Comparison of ENCODE assay signal across 8 cellular contexts in genomic region chr19:10566658-10567410, GRCh38. TPM values are rescaled to one million over a fixed set of nuclear protein-coding genes. Genes with fewer than 3 reads are reported as not detected.
DNase-seq lines count a peak whose midpoint lies in the region; ATAC-seq and TF ChIP-seq lines count a peak whose summit lies in the region.

No MANE protein-coding gene starts in this region.

- H3K27ac Mint-ChIP-seq in MCF 10A (ENCODE audit: low read depth, unreplicated experiment): peak overlapping the region; percentile 94
- H3K27ac Mint-ChIP-seq in natural killer cell: peak overlapping the region; percentile 93 to 100

- peak overlapping the region; percentile 96 for H3K4me3 Mint-ChIP-seq in MCF 10A (ENCODE audit: unreplicated experiment)
- H3K4me3 Mint-ChIP-seq in natural killer cell: peak overlapping the region; percentile 96

- no peaks in the 10 kb centered on the region for H3K9me3 Mint-ChIP-seq in MCF 10A (ENCODE audit: unreplicated experiment)
- H3K9me3 Mint-ChIP-seq in natural killer cell: no peaks in the 10 kb centered on the region

- peak; percentile 60 for DNase-seq in SIG-M5 treated with dmso at 0.1 percent for 504 hours (lab: John Stamatoyannopoulos, UW; ENCODE audit: unreplicated experiment)
- no peak for DNase-seq in SIG-M5 (lab: John Stamatoyannopoulos, UW)
- peak; percentile 37 for DNase-seq in SKM-1 treated with dmso at 0.1 percent for 144 hours (lab: John Stamatoyannopoulos, UW; ENCODE audit: unreplicated experiment)
- no peak for DNase-seq in MCF 10A (ENCODE audit: unreplicated experiment)
- DNase-seq in natural killer cell: peak; percentile 75
- no peak for DNase-seq in DMS 273 (lab: John Stamatoyannopoulos, UW; ENCODE audit: unreplicated experiment)
- no peak for DNase-seq in head of caudate nucleus

- TF ChIP-seq CTCF in MCF 10A (IDR thresholded peaks at IDR 0.05; ENCODE audit: unreplicated experiment): no peak
- TF ChIP-seq CTCF in natural killer cell (IDR thresholded peaks at IDR 0.05): no peak

- POLR2A ChIA-PET in MCF 10A (lab: Yijun Ruan, JAX): interaction anchor here (0.7 to 5.4 kb wide), 7 partner anchors 11 to 277 kb away, joined by 3 to 23 read pairs (median 3); partner anchors contain the start of gene CDC37

- H3K4me1 Mint-ChIP-seq in MCF 10A (ENCODE audit: insufficient read depth, unreplicated experiment) (peaks cover 31% of the 10 kb centered on the region), natural killer cell (peaks cover 47 to 53% of the 10 kb centered on the region in 2 donors)

- BruUV-seq in MCF 10A (replicated peaks; lab: Mats Ljungman, UMichigan): no TSS peak

- ATAC-seq in natural killer cell: peak; percentile 31 to 51 (median 38)
- ATAC-seq in HG02840 (IDR thresholded peaks at IDR 0.05; ENCODE audit: low FRiP score, unreplicated experiment): no peak

- H3K27me3 Mint-ChIP-seq in MCF 10A (ENCODE audit: insufficient read depth, unreplicated experiment) (no peaks in the 10 kb centered on the region), natural killer cell (ENCODE audit: low read depth in 2 of 2) (no peaks in the 10 kb centered on the region)

- intact Hi-C loops in MCF 10A (cut with micrococcal nuclease): loop anchor here (5.0 kb wide), 1 partner anchor 145 kb away; the partner anchor contains the start of gene PDE4A
- intact Hi-C loops in natural killer cell (cut with micrococcal nuclease): loop anchor here (1.0 to 5.0 kb wide), 9 partner anchors 14 to 230 kb away; partner anchors contain the start of genes ILF3 and KEAP1
- intact Hi-C loops in head of caudate nucleus (cut with DNase I): loop anchor here (5.0 to 10.0 kb wide), 2 partner anchors 65 to 162 kb away; partner anchors contain the start of genes CDC37 and KEAP1

- CTCF ChIA-PET in MCF 10A (lab: Yijun Ruan, JAX): interaction anchor here (0.8 to 1.4 kb wide), 9 partner anchors 14 to 163 kb away, joined by 3 to 6 read pairs (median 4); partner anchors contain the start of gene CDC37

- H3K36me3 Mint-ChIP-seq in MCF 10A (ENCODE audit: insufficient read depth, unreplicated experiment) (peaks cover 8% of the 10 kb centered on the region), natural killer cell (no peaks in the 10 kb centered on the region)

RNA-seq across cellular contexts. Expression of gene KRI1, which starts 1.0 kb away (rescaled TPM):
- total RNA-seq in MCF 10A (2022) (23.3 and 27.4 TPM in 2 replicates), natural killer cell (10 to 100 TPM; 36.6 to 53.0 (median 49.5) TPM)

RNA-seq across cellular contexts. Expression of gene CDKN2D, which starts 1.9 kb away (rescaled TPM):
- total RNA-seq in MCF 10A (2022): 2.5 and 2.6 TPM in 2 replicates
- total RNA-seq in natural killer cell: 100 to 1,000 TPM in 2 of 3 donors, 10 to 100 TPM in 1; 82.7 to 102 (median 101) TPM

RNA-seq across cellular contexts. Expression of gene AP1M2, which starts 20.3 kb away (rescaled TPM):
- total RNA-seq in MCF 10A (2022) (1.8 and 6.1 TPM in 2 replicates), natural killer cell (1 to 10 TPM in 1 of 3 donors, not detected in 2; 1.3 TPM)

RNA-seq across cellular contexts. Expression of gene ATG4D, which starts 23.1 kb away (rescaled TPM):
- total RNA-seq in MCF 10A (2022) (22.6 and 36.8 TPM in 2 replicates), natural killer cell (100 to 1,000 TPM; 128 to 155 (median 138) TPM)

RNA-seq across cellular contexts. Expression of gene S1PR5, which starts 49.6 kb away (rescaled TPM):
- total RNA-seq in MCF 10A (2022) (not detected in 2 replicates), natural killer cell (100 to 1,000 TPM; 307 to 433 (median 368) TPM)

Comparison
In these comparisons a context has a peak if more than half of its experiments do, and no peak if none do; other contexts are left out.
1. DNase-seq: peak in SIG-M5 treated with dmso at 0.1 percent for 504 hours (single experiment), SKM-1 treated with dmso at 0.1 percent for 144 hours (single experiment) and natural killer cell (single experiment); none in SIG-M5 (single experiment), MCF 10A (single experiment), DMS 273 (single experiment) and head of caudate nucleus (0 of 42).
2. RNA of gene CDKN2D, which starts 1.9 kb away (total RNA-seq): 82.7 to 102 TPM in natural killer cell; 2.5 to 2.6 TPM in MCF 10A; every median in the first group is over 10 times any median in the second.